ENCODE assay signal across 8 cellular contexts in the genomic region with DNA sequence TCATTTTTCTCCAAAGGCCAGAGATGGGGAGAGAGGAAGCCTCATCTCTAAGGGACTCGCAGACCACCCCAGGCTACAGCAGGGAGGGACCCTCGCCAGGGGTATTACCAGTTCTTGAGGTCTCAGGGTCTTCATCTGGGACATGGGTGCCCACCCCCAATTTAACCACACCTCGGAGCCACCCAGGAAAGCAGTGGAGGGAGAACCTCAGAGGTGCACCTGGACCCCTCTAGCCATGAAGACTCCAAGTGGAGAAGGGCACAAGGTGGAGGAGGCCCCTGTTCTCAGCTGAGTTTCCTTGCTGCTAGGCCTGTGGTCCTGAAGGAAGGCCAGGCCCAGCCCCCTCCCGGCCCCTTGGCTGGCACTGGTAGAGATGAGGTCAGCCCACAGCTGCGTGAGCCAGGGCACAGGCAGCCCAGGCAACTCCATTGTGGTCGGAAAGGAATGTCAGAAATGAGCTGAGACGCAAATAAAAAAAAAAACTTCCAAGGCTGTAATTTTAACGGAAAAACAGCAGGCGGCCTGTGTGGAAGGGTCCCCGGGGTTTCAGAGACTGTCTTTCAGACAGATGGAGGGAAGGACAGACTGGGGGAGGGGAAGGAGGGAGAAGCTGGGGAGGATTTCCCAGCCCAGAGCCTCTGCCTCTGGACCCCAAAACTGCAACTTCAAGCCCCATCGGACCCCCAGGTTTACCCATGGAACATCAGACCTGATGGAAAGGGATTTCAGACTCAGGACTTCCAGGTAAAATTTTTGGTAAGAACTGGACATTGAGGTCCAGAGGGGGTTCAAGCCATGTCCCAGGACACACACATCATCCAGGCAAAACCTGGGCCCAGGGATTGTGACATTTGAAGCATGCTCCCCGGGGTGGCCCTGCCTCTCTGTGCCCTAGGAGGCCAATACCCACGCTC. TPM values are rescaled to one million over a fixed set of nuclear protein-coding genes. Genes with fewer than 3 reads are reported as not detected.
A peak's percentile ranks its signal among the peaks of the same experiment; 100 is the strongest.
DNase-seq lines count a peak whose midpoint lies in the region; ATAC-seq and TF ChIP-seq lines count a peak whose summit lies in the region.

No MANE protein-coding gene starts in this region.

- H3K27me3 ChIP-seq in GM23248 (replicated peaks; ENCODE audit: insufficient read depth) (no peaks in the 10 kb centered on the region), liver (ENCODE audit: control insufficient read depth in 4 of 4, insufficient read depth in 4 of 4, low read length in 3 of 4) (no peaks in the 10 kb centered on the region), thymus (ENCODE audit: control insufficient read depth, insufficient read depth) (no peaks in the 10 kb centered on the region)

- H3K36me3 Mint-ChIP-seq in dendritic cell treated with granulocyte-macrophage colony-stimulating factor and Interleukin-4, amounts not matched to agents 40 ng/mL and 50 ng/mL, for 4 days (ENCODE audit: low read depth) = peaks cover 89% of the 10 kb centered on the region

- 0 out of 2 replicates have a peak, but pooled peaks cover under 1% of the 10 kb centered on the region for H3K79me2 ChIP-seq in GM23248 (ENCODE audit: insufficient read depth)

- peaks cover 68% of the 10 kb centered on the region for H3K4me1 Mint-ChIP-seq in dendritic cell treated with granulocyte-macrophage colony-stimulating factor and Interleukin-4, amounts not matched to agents 40 ng/mL and 50 ng/mL, for 4 days (ENCODE audit: low read depth)

- H2AFZ ChIP-seq in GM23248 = no peak overlapping the region

- no peak for ATAC-seq in HG03460 (IDR thresholded peaks at IDR 0.05; ENCODE audit: unreplicated experiment)

- no peaks in the 10 kb centered on the region for H3K9me3 ChIP-seq in GM23248 (ENCODE audit: low read depth)
- H3K9me3 ChIP-seq in liver (ENCODE audit: control insufficient read depth in 4 of 4, low read length in 3 of 4) = no peaks in the 10 kb centered on the region
- no peaks in the 10 kb centered on the region for H3K9me3 ChIP-seq in thymus (ENCODE audit: control insufficient read depth)

- peaks cover 19% of the 10 kb centered on the region for H3K27me3 Mint-ChIP-seq in dendritic cell treated with granulocyte-macrophage colony-stimulating factor and Interleukin-4, amounts not matched to agents 40 ng/mL and 50 ng/mL, for 4 days

- H3K9ac ChIP-seq in GM23248 = peak overlapping the region; percentile 84
- H3K9ac ChIP-seq in liver (ENCODE audit: low read depth in 1 of 2, low read length in 2 of 2) = no peak overlapping the region

- peak; percentile 33 for TF ChIP-seq CTCF in liver (IDR thresholded peaks at IDR 0.05; ENCODE audit: low read depth, low read length, missing input control)

- WGBS in GM23248 (ENCODE audit: low coverage in 1 of 2, low lambda C conversion rate in 2 of 2, missing lambda C conversion rate in 2 of 2), 2 experiments = 18 to 20% methylated on average over 13 of the region's 13 CpGs
- WGBS in liver = 77% methylated on average over 13 of the region's 13 CpGs
- WGBS in thymus = 33% methylated on average over 13 of the region's 13 CpGs

- peak; percentile 42 to 64 for TF ChIP-seq RAD21 in liver (IDR thresholded peaks at IDR 0.05)

- H3K4me3 Mint-ChIP-seq in dendritic cell treated with granulocyte-macrophage colony-stimulating factor and Interleukin-4, amounts not matched to agents 40 ng/mL and 50 ng/mL, for 4 days = no peak overlapping the region

- no peaks in the 10 kb centered on the region for H4K20me1 ChIP-seq in GM23248 (ENCODE audit: insufficient read depth)

- no peaks in the 10 kb centered on the region for H3K9me2 ChIP-seq in GM23248 (ENCODE audit: insufficient read depth)

- H3K4me1 ChIP-seq in GM23248 (ENCODE audit: insufficient read depth) (peaks cover 71% of the 10 kb centered on the region), liver (ENCODE audit: control insufficient read depth in 4 of 4, insufficient read depth in 4 of 4, low read length in 3 of 4) (peaks cover 0 to 22% (median 5%) of the 10 kb centered on the region in 4 donors), thymus (ENCODE audit: control insufficient read depth, insufficient read depth, low read length) (peaks cover 16% of the 10 kb centered on the region)

- H3K4me3 ChIP-seq in GM23248 (peak overlapping the region; percentile 53), liver (ENCODE audit: low read depth in 1 of 3, low read length in 3 of 3) (no peak overlapping the region), thymus (ENCODE audit: low read length) (no peak overlapping the region)

- H3K9me3 Mint-ChIP-seq in dendritic cell treated with granulocyte-macrophage colony-stimulating factor and Interleukin-4, amounts not matched to agents 40 ng/mL and 50 ng/mL, for 4 days = no peaks in the 10 kb centered on the region

- H3F3A ChIP-seq in GM23248 (ENCODE audit: insufficient read depth) = peaks cover 44% of the 10 kb centered on the region

- peak overlapping the region; percentile 11 for H3K27ac Mint-ChIP-seq in dendritic cell treated with granulocyte-macrophage colony-stimulating factor and Interleukin-4, amounts not matched to agents 40 ng/mL and 50 ng/mL, for 4 days

- intact Hi-C loops in dendritic cell treated with granulocyte-macrophage colony-stimulating factor and Interleukin-4, amounts not matched to agents 40 ng/mL and 50 ng/mL, for 4 days (cut with micrococcal nuclease) = no loop called here

- in situ Hi-C loops in GM23248 (cut with MboI) = no loop called here

- H3K27ac ChIP-seq in GM23248 (peak overlapping the region; percentile 97), liver (ENCODE audit: low read depth in 1 of 2, low read length in 2 of 2) (peak overlapping the region; percentile 39 to 69), thymus (ENCODE audit: low read depth) (peak overlapping the region; percentile 72)

- H3K4me2 ChIP-seq in GM23248 (ENCODE audit: unreplicated experiment) = peak overlapping the region; percentile 88

- H3K36me3 ChIP-seq in GM23248 (ENCODE audit: low read depth) = no peaks in the 10 kb centered on the region
- peaks cover 0 to 5% (median 2%) of the 10 kb centered on the region in 4 donors for H3K36me3 ChIP-seq in liver (ENCODE audit: control insufficient read depth in 4 of 4, insufficient read depth in 3 of 4, low read depth in 1 of 4, low read length in 3 of 4)
- no peaks in the 10 kb centered on the region for H3K36me3 ChIP-seq in thymus (ENCODE audit: control insufficient read depth, insufficient read depth)

- DNase-seq in GM23248 = peak; percentile 98
- peak; percentile 96 for DNase-seq in NCI-H69 (lab: John Stamatoyannopoulos, UW)
- DNase-seq in DMS114 treated with DMSO at 0.1 percent for 48 hours (lab: John Stamatoyannopoulos, UW; ENCODE audit: unreplicated experiment) = no peak
- DNase-seq in GM19240 (ENCODE audit: insufficient read length, low spot score) = no peak

TF ChIP-seq in liver, 16 proteins besides CTCF, POLR2A, EP300 and RAD21:
- peak; percentile 9 for TF ChIP-seq SP1 (IDR thresholded peaks at IDR 0.05)
- peak; percentile 45 for TF ChIP-seq NR2F2 (IDR thresholded peaks at IDR 0.05)
- TF ChIP-seq YY1 (IDR thresholded peaks at IDR 0.05) = no peak

RNA-seq across cellular contexts. Expression of gene MRPS23, which starts 25.5 kb away (rescaled TPM):
- 24.8 and 33.4 TPM in 2 replicates for total RNA-seq in GM23248 (2014; rRNA removed; shearing (Covaris generic))
- polyA plus RNA-seq in GM23248 (2016; fragmentation: Nextera tagmentation; extraction: Ambion mirVana) (60.5 and 61.1 TPM in 2 replicates), liver (10 to 100 TPM; 20.1 to 24.3 TPM), thymus (22.7 TPM)
- 10 to 100 TPM in 1 of 2 donors, 1 to 10 TPM in 1; 9.8 to 13.7 TPM for total RNA-seq in liver

Comparison
In these comparisons a context has a peak if more than half of its experiments do, and no peak if none do; other contexts are left out.
1. DNase-seq: peak in GM23248 (single experiment) and NCI-H69 (single experiment); none in DMS114 treated with DMSO at 0.1 percent for 48 hours (single experiment) and GM19240 (single experiment).
2. Peak in every context shown above with its lines, with median percentiles within 50 percentile points of each other: H3K27ac ChIP-seq.